33 cellular contexts compared by ENCODE assay signal in the genomic region with DNA sequence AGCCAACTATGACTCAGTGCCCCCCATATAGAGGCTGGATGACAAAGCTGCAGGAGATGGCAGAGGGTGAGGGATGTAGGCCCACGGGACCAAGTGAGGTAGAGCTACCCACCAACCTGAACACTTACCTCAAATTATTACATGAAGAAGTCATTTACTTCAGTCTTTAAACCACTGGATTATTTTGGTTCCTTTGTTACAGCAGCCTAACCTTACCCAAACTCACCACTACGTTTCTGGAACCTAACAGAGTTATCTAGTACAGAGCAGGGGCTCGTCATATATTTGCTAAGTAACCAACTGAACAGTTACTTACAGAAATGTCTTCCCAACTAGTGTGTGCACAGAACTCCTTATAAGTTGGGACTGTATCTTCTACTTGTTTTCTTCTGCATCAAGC.
"Had no signal": no experiment of that assay in that cellular context is flagged by ENCODE, and none has a peak within 500 bp of the region (broad histone marks: within the 10 kb centered on the region; RNA-seq: fewer than 3 reads in every experiment).

No MANE protein-coding gene starts in this region.

- H3K27ac ChIP-seq: adrenal gland, cardiac muscle cell, colonic mucosa, esophagus squamous epithelium, gastroesophageal sphincter had no signal

- H3K4me3 Mint-ChIP-seq: activated CD4-positive, alpha-beta memory T cell treated with anti-CD3 and anti-CD28 coated beads for 36 hours; activated CD4-positive, alpha-beta T cell treated with anti-CD3 and anti-CD28 coated beads for 36 hours; activated CD4-positive, alpha-beta T cell treated with anti-CD3 and anti-CD28 coated beads, Interleukin-2, amount 10 ng/mL, durations not matched to agents 24 days and 14 days; activated CD8-positive, alpha-beta memory T cell treated with anti-CD3 and anti-CD28 coated beads, Interleukin-2, amount 10 ng/mL, durations not matched to agents 7 days and 5 days; activated CD8-positive, alpha-beta T cell treated with anti-CD3 and anti-CD28 coated beads, Interleukin-2, amount 10 ng/mL, durations not matched to agents 7 days and 5 days; activated naive CD4-positive, alpha-beta T cell treated with anti-CD3 and anti-CD28 coated beads for 36 hours; activated naive CD4-positive, alpha-beta T cell treated with anti-CD3 and anti-CD28 coated beads, Interleukin-2, amount 50 U/mL, for 24 hours; activated naive CD8-positive, alpha-beta T cell treated with anti-CD3 and anti-CD28 coated beads for 36 hours; activated naive CD8-positive, alpha-beta T cell treated with anti-CD3 and anti-CD28 coated beads, Interleukin-2, amount 50 U/mL, for 24 hours; activated T-helper 1 cell treated with anti-CD3 and anti-CD28 coated beads, Interleukin-12 subunit alpha, Interleukin-12 subunit beta, Interleukin-2, Interleukin-4 antibody, amounts not matched to agents 30 ng/mL and 10 ng/mL and 1 ng/mL, durations not matched to agents 14 hours and 24 hours and 36 hours; brain had no signal

- H3K9me3 ChIP-seq: adrenal gland, colonic mucosa, esophagus squamous epithelium had no signal

- H3K36me3 ChIP-seq: adrenal gland, breast epithelium, cardiac muscle cell, colonic mucosa, esophagus squamous epithelium, gastroesophageal sphincter had no signal

- H3K4me1 Mint-ChIP-seq: activated CD4-positive, alpha-beta T cell treated with anti-CD3 and anti-CD28 coated beads for 36 hours; activated CD4-positive, alpha-beta T cell treated with anti-CD3 and anti-CD28 coated beads, Interleukin-2, amount 10 ng/mL, durations not matched to agents 24 days and 14 days; activated CD8-positive, alpha-beta memory T cell treated with anti-CD3 and anti-CD28 coated beads, Interleukin-2, amount 10 ng/mL, durations not matched to agents 7 days and 5 days; activated naive CD4-positive, alpha-beta T cell treated with anti-CD3 and anti-CD28 coated beads, Interleukin-2, amount 50 U/mL, for 24 hours; activated naive CD8-positive, alpha-beta T cell treated with anti-CD3 and anti-CD28 coated beads for 36 hours; activated naive CD8-positive, alpha-beta T cell treated with anti-CD3 and anti-CD28 coated beads, Interleukin-2, amount 50 U/mL, for 24 hours; brain had no signal

- H3K9me3 Mint-ChIP-seq: activated CD4-positive, alpha-beta T cell treated with anti-CD3 and anti-CD28 coated beads, Interleukin-2, amount 10 ng/mL, durations not matched to agents 24 days and 14 days; activated naive CD8-positive, alpha-beta T cell treated with anti-CD3 and anti-CD28 coated beads for 36 hours; activated naive CD8-positive, alpha-beta T cell treated with anti-CD3 and anti-CD28 coated beads, Interleukin-2, amount 50 U/mL, for 24 hours; activated T-helper 1 cell treated with anti-CD3 and anti-CD28 coated beads, Interleukin-12 subunit alpha, Interleukin-12 subunit beta, Interleukin-2, Interleukin-4 antibody, amounts not matched to agents 30 ng/mL and 10 ng/mL and 1 ng/mL, durations not matched to agents 14 hours and 24 hours and 36 hours; activated T-helper 2 cell treated with anti-CD3 and anti-CD28 coated beads, Interferon-gamma antibody, Interleukin-2, Interleukin-4, amounts not matched to agents 10 μg/mL and 5 μg/mL and 100 μg/mL, durations not matched to agents 14 hours and 24 hours and 36 hours; brain had no signal

- H3K27me3 Mint-ChIP-seq: activated CD4-positive, alpha-beta memory T cell treated with anti-CD3 and anti-CD28 coated beads for 36 hours; activated CD4-positive, alpha-beta T cell treated with anti-CD3 and anti-CD28 coated beads for 36 hours; activated CD4-positive, alpha-beta T cell treated with anti-CD3 and anti-CD28 coated beads, Interleukin-2, amount 10 ng/mL, durations not matched to agents 24 days and 14 days; activated CD8-positive, alpha-beta memory T cell treated with anti-CD3 and anti-CD28 coated beads, Interleukin-2, amount 10 ng/mL, durations not matched to agents 7 days and 5 days; activated naive CD8-positive, alpha-beta T cell treated with anti-CD3 and anti-CD28 coated beads, Interleukin-2, amount 50 U/mL, for 24 hours had no signal

- H3K27me3 ChIP-seq: adrenal gland, breast epithelium, cardiac muscle cell, colonic mucosa, esophagus squamous epithelium, gastroesophageal sphincter had no signal

- H3K27ac Mint-ChIP-seq: activated CD4-positive, alpha-beta memory T cell treated with anti-CD3 and anti-CD28 coated beads for 36 hours; activated CD4-positive, alpha-beta T cell treated with anti-CD3 and anti-CD28 coated beads for 36 hours; activated CD4-positive, alpha-beta T cell treated with anti-CD3 and anti-CD28 coated beads, Interleukin-2, amount 10 ng/mL, durations not matched to agents 24 days and 14 days; activated CD8-positive, alpha-beta memory T cell treated with anti-CD3 and anti-CD28 coated beads, Interleukin-2, amount 10 ng/mL, durations not matched to agents 7 days and 5 days; activated CD8-positive, alpha-beta T cell treated with anti-CD3 and anti-CD28 coated beads, Interleukin-2, amount 10 ng/mL, durations not matched to agents 7 days and 5 days; activated naive CD4-positive, alpha-beta T cell treated with anti-CD3 and anti-CD28 coated beads for 36 hours; activated naive CD4-positive, alpha-beta T cell treated with anti-CD3 and anti-CD28 coated beads, Interleukin-2, amount 50 U/mL, for 24 hours; activated naive CD8-positive, alpha-beta T cell treated with anti-CD3 and anti-CD28 coated beads for 36 hours; activated naive CD8-positive, alpha-beta T cell treated with anti-CD3 and anti-CD28 coated beads, Interleukin-2, amount 50 U/mL, for 24 hours; activated T-helper 1 cell treated with anti-CD3 and anti-CD28 coated beads, Interleukin-12 subunit alpha, Interleukin-12 subunit beta, Interleukin-2, Interleukin-4 antibody, amounts not matched to agents 30 ng/mL and 10 ng/mL and 1 ng/mL, durations not matched to agents 14 hours and 24 hours and 36 hours; activated T-helper 2 cell treated with anti-CD3 and anti-CD28 coated beads, Interferon-gamma antibody, Interleukin-2, Interleukin-4, amounts not matched to agents 10 μg/mL and 5 μg/mL and 100 μg/mL, durations not matched to agents 14 hours and 24 hours and 36 hours; brain had no signal

- H3K4me3 ChIP-seq: adrenal gland, breast epithelium, cardiac muscle cell, colonic mucosa, esophagus squamous epithelium, gastroesophageal sphincter had no signal

- H3K4me1 ChIP-seq: adrenal gland, breast epithelium, colonic mucosa, gastroesophageal sphincter had no signal

- DNase-seq: activated CD4-positive, alpha-beta memory T cell treated with anti-CD3 and anti-CD28 coated beads for 36 hours; activated CD4-positive, alpha-beta T cell treated with anti-CD3 and anti-CD28 coated beads for 36 hours; activated CD4-positive, alpha-beta T cell treated with anti-CD3 and anti-CD28 coated beads, Interleukin-2, amount 10 ng/mL, durations not matched to agents 24 days and 14 days; activated CD4-positive, CD25-positive, alpha-beta regulatory T cell; activated CD4-positive, CD25-positive, alpha-beta regulatory T cell treated with anti-CD3 and anti-CD28 coated beads, Interleukin-2, amount 50 U/mL, for 72 hours; activated CD8-positive, alpha-beta memory T cell treated with anti-CD3 and anti-CD28 coated beads, Interleukin-2, amount 10 ng/mL, durations not matched to agents 7 days and 5 days; activated CD8-positive, alpha-beta memory T cell treated with anti-CD3 and anti-CD28 coated beads, Interleukin-2, amount 50 U/mL, for 4 hours; activated CD8-positive, alpha-beta T cell treated with anti-CD3 and anti-CD28 coated beads, Interleukin-2, amount 10 ng/mL, durations not matched to agents 7 days and 5 days; activated effector memory CD4-positive, alpha-beta T cell treated with anti-CD3 and anti-CD28 coated beads, Interleukin-2, amount 50 U/mL, for 16 hours; activated naive CD4-positive, alpha-beta T cell treated with anti-CD3 and anti-CD28 coated beads for 36 hours; activated naive CD8-positive, alpha-beta T cell treated with anti-CD3 and anti-CD28 coated beads for 36 hours; activated naive CD8-positive, alpha-beta T cell treated with anti-CD3 and anti-CD28 coated beads, Interleukin-2, amount 50 U/mL, for 24 hours; activated T-cell treated with anti-CD3 and anti-CD28 coated beads, Interleukin-2, amount 50 U/mL, for 1 hour; activated T-cell treated with anti-CD3 and anti-CD28 coated beads, Interleukin-2, amount 50 U/mL, for 48 hours; adrenal gland; amygdala; aorta; central memory CD4-positive, alpha-beta T cell; cerebellar nuclear complex; colonic mucosa; effector CD8-positive, alpha-beta T cell; esophagus squamous epithelium; foreskin melanocyte; T-helper 2 cell had no signal

- FAIRE-seq: endometrium, endothelial cell of umbilical vein had no signal

- H3K36me3 Mint-ChIP-seq: activated CD4-positive, alpha-beta memory T cell treated with anti-CD3 and anti-CD28 coated beads for 36 hours; activated CD8-positive, alpha-beta memory T cell treated with anti-CD3 and anti-CD28 coated beads, Interleukin-2, amount 10 ng/mL, durations not matched to agents 7 days and 5 days; activated naive CD4-positive, alpha-beta T cell treated with anti-CD3 and anti-CD28 coated beads, Interleukin-2, amount 50 U/mL, for 24 hours; activated naive CD8-positive, alpha-beta T cell treated with anti-CD3 and anti-CD28 coated beads for 36 hours; brain had no signal
